In the genomic region with DNA sequence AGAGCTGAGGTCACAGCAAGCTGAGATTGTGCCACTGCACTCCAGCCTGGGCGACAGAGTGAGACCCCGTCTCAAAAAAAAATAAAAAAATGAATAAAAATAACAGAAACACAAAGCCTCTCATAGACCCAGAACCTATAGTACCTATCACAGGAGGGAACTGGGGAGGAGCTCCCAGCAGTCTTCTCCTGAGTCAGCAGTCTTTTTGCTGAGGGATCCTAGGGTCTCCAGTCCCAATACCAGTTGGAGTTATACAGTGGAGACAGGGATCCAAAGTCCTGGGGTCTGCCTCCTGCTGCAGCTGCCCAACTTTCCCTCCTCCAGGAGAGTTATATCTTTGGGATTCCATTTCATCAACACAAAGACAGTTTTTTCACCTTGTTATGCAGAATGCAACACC, we compare ENCODE assay signal across 18 cellular contexts. TPM values are rescaled to one million over a fixed set of nuclear protein-coding genes. Genes with fewer than 3 reads are reported as not detected.
"Had no signal": no experiment of that assay in that cellular context is flagged by ENCODE, and none has a peak within 500 bp of the region (broad histone marks: within the 10 kb centered on the region; RNA-seq: fewer than 3 reads in every experiment).

No MANE protein-coding gene starts in this region.

- H3K27me3 ChIP-seq: right atrium auricular region had no signal

- H3K27ac Mint-ChIP-seq: activated T-cell treated with anti-CD3 and anti-CD28 coated beads, Interleukin-2, amount 50 U/mL, for 72 hours; dendritic cell treated with granulocyte-macrophage colony-stimulating factor and Interleukin-4, amounts not matched to agents 40 ng/mL and 50 ng/mL, for 4 days; stimulated activated memory B cell treated with anti-CD40 and anti-IgM and Interleukin-4, amounts not matched to agents 10 μg/mL and 1 μg/mL and 100 μg/mL, for 72 hours; type B pancreatic cell had no signal

- DNase-seq: activated CD4-positive, alpha-beta T cell treated with anti-CD3 and anti-CD28 coated beads for 4 hours; activated naive CD4-positive, alpha-beta T cell; activated T-cell treated with anti-CD3 and anti-CD28 coated beads, Interleukin-2, amount 50 U/mL, for 72 hours; amygdala; cerebellar nuclear complex; effector memory CD8-positive, alpha-beta T cell; hippocampal formation; kidney glomerular epithelial cell; stimulated activated CD4-positive, alpha-beta T cell treated with anti-CD3 and anti-CD28 coated beads, Interleukin-1b, Interleukin-23, amount 100 ng/mL, for 48 hours; substantia nigra; WERI-Rb-1 had no signal

- H3K9me3 ChIP-seq: right atrium auricular region had no signal

- H3K27me3 Mint-ChIP-seq: dendritic cell treated with granulocyte-macrophage colony-stimulating factor and Interleukin-4, amounts not matched to agents 40 ng/mL and 50 ng/mL, for 4 days; effector memory CD8-positive, alpha-beta T cell; stimulated activated memory B cell treated with anti-CD40 and anti-IgM and Interleukin-4, amounts not matched to agents 10 μg/mL and 1 μg/mL and 100 μg/mL, for 72 hours; type B pancreatic cell had no signal

- ATAC-seq: activated T-cell treated with anti-CD3 and anti-CD28 coated beads, Interleukin-2, amount 50 U/mL, for 72 hours; effector memory CD8-positive, alpha-beta T cell; stimulated activated memory B cell treated with anti-CD40 and anti-IgM and Interleukin-4, amounts not matched to agents 10 μg/mL and 1 μg/mL and 100 μg/mL, for 72 hours had no signal

- H3K9me3 Mint-ChIP-seq: activated T-cell treated with anti-CD3 and anti-CD28 coated beads, Interleukin-2, amount 50 U/mL, for 72 hours; dendritic cell treated with granulocyte-macrophage colony-stimulating factor and Interleukin-4, amounts not matched to agents 40 ng/mL and 50 ng/mL, for 4 days; effector memory CD8-positive, alpha-beta T cell; stimulated activated memory B cell treated with anti-CD40 and anti-IgM and Interleukin-4, amounts not matched to agents 10 μg/mL and 1 μg/mL and 100 μg/mL, for 72 hours; type B pancreatic cell had no signal

- H3K27ac ChIP-seq: right atrium auricular region, WERI-Rb-1 had no signal

- H3K4me3 ChIP-seq: right atrium auricular region had no signal

- H3K4me3 Mint-ChIP-seq: activated T-cell treated with anti-CD3 and anti-CD28 coated beads, Interleukin-2, amount 50 U/mL, for 72 hours; dendritic cell treated with granulocyte-macrophage colony-stimulating factor and Interleukin-4, amounts not matched to agents 40 ng/mL and 50 ng/mL, for 4 days; effector memory CD8-positive, alpha-beta T cell; stimulated activated memory B cell treated with anti-CD40 and anti-IgM and Interleukin-4, amounts not matched to agents 10 μg/mL and 1 μg/mL and 100 μg/mL, for 72 hours; type B pancreatic cell had no signal

RNA-seq across cellular contexts. Expression of a gene that starts 12.5 kb away (rescaled TPM):
- total RNA-seq: epithelial cell of proximal tubule, mesenteric fat pad, SK-MEL-5 had no signal
